ENCODE assay signal across 16 cellular contexts in the genomic region with DNA sequence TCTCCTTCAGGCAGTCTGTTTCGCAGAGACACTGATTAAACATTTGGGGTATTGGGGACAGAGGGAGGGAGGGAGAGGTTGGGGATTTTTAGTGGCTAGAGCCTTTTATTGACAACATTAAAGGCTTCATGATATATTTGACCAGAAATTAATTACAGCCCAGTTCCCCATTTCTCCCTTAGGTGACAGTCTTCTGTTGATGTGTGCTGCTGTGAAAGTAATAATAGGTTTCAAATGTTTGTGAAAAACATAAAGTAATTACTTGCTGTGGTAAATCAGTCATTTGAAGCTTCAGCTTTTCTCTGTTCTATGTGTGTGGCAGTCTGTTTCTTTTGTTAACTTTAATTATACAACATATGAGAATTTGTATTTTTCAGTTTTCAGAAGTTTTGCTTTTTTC.
"Had no signal": no experiment of that assay in that cellular context is flagged by ENCODE, and none has a peak within 500 bp of the region (broad histone marks: within the 10 kb centered on the region; RNA-seq: fewer than 3 reads in every experiment).

No MANE protein-coding gene starts in this region.

- H3K27ac ChIP-seq: foreskin keratinocyte, neutrophil, ovary, psoas muscle, right atrium auricular region, thyroid gland had no signal

- DNase-seq: activated CD4-positive, alpha-beta T cell treated with anti-CD3 and anti-CD28 coated beads for 1 hour; activated CD4-positive, alpha-beta T cell treated with anti-CD3 and anti-CD28 coated beads, Interleukin-2, amount 50 U/mL, for 1 hour; activated CD8-positive, alpha-beta T cell treated with anti-CD3 and anti-CD28 coated beads, Interleukin-2, amount 10 ng/mL, durations not matched to agents 7 days and 5 days; activated gamma-delta T cell treated with Interleukin-2 at 50 U/mL for 16 hours; activated T-cell treated with anti-CD3 and anti-CD28 coated beads, Interleukin-2, amount 50 U/mL, for 1 hour; anterior cingulate cortex; effector CD4-positive, alpha-beta T cell; left colon; ovary; psoas muscle; stimulated activated CD4-positive, alpha-beta T cell treated with anti-CD3 and anti-CD28 coated beads, Interleukin-4, amount 100 ng/mL, for 24 hours; stimulated activated naive CD4-positive, alpha-beta T cell treated with Interleukin-2 at 50 U/mL for 16 hours; thyroid gland had no signal
